ENCODE assay signal across 23 cellular contexts in the genomic region with DNA sequence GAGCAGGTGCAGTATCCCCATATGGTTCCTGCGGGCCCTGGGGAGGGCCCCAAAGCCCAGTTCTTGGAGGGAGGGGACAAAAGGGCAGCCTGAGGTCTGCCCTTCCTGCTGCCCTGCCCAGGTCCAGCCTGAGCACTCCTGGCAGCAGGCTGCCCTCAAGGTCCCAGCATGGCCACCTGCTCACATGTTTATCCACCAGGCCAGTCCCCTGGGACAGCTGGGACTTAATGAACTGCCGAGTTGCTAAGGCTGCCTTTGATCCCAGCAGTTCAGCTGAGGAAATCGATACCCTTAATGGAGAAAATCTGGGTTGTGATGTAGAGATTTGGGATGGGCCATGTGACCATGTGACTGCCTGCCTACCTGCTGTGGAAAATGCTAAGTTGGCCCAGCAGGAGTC.
A peak's percentile ranks its signal among the peaks of the same experiment; 100 is the strongest.
DNase-seq lines count a peak whose midpoint lies in the region; ATAC-seq, FAIRE-seq and TF ChIP-seq lines count a peak whose summit lies in the region.
"Had no signal": no experiment of that assay in that cellular context is flagged by ENCODE, and none has a peak within 500 bp of the region (broad histone marks: within the 10 kb centered on the region; RNA-seq: fewer than 3 reads in every experiment).

No MANE protein-coding gene starts in this region.

- no peaks in the 10 kb centered on the region for H4K20me1 ChIP-seq in H9 (ENCODE audit: control insufficient read depth, insufficient read depth, insufficient read length)

- H3K27ac Mint-ChIP-seq in H9 = peak overlapping the region in 2 of 3 experiments; percentile 20 to 75; a peak in 2 of 7 replicates
- no peak overlapping the region for H3K27ac Mint-ChIP-seq in MCF 10A (ENCODE audit: low read depth, unreplicated experiment)
- no peak overlapping the region for H3K27ac Mint-ChIP-seq in stimulated activated effector memory CD8-positive, alpha-beta T cell treated with anti-CD3 and anti-CD28 coated beads, Interleukin-12 subunit alpha, Interleukin-12 subunit beta, amount 100 ng/mL, for 72 hours
- H3K27ac Mint-ChIP-seq: activated CD4-positive, alpha-beta memory T cell treated with anti-CD3 and anti-CD28 coated beads for 36 hours; CD4-positive, alpha-beta T cell; stimulated activated naive B cell treated with anti-CD40 and anti-IgM and Interleukin-4, amounts not matched to agents 10 μg/mL and 1 μg/mL and 100 μg/mL, for 72 hours; T-helper 2 cell treated with Interferon-gamma antibody and Interleukin-4, amounts not matched to agents 5 μg/mL and 100 μg/mL, for 36 hours had no signal

- H3K9me3 Mint-ChIP-seq in H9 (no peaks in the 10 kb centered on the region), MCF 10A (ENCODE audit: unreplicated experiment) (no peaks in the 10 kb centered on the region)
- no peaks in the 10 kb centered on the region for H3K9me3 Mint-ChIP-seq in stimulated activated effector memory CD8-positive, alpha-beta T cell treated with anti-CD3 and anti-CD28 coated beads, Interleukin-12 subunit alpha, Interleukin-12 subunit beta, amount 100 ng/mL, for 72 hours
- H3K9me3 Mint-ChIP-seq: activated CD4-positive, alpha-beta memory T cell treated with anti-CD3 and anti-CD28 coated beads for 36 hours; CD4-positive, alpha-beta T cell; stimulated activated naive B cell treated with anti-CD40 and anti-IgM and Interleukin-4, amounts not matched to agents 10 μg/mL and 1 μg/mL and 100 μg/mL, for 72 hours; T-helper 2 cell treated with Interferon-gamma antibody and Interleukin-4, amounts not matched to agents 5 μg/mL and 100 μg/mL, for 36 hours had no signal

- H3K4me3 ChIP-seq in BE2C (ENCODE audit: low read depth, low read length) = no peak overlapping the region
- H3K4me3 ChIP-seq in kidney (ENCODE audit: low read length in 2 of 2) = no peak overlapping the region
- H3K4me3 ChIP-seq: colonic mucosa, esophagus muscularis mucosa, gastroesophageal sphincter, psoas muscle had no signal

- no peak for TF ChIP-seq CTCF in BE2C (IDR thresholded peaks at IDR 0.05; ENCODE audit: low read depth, low read length)
- TF ChIP-seq CTCF in H9 (conservative IDR thresholded peaks at IDR 0.05) = no peak
- TF ChIP-seq CTCF in kidney (IDR thresholded peaks at IDR 0.05; ENCODE audit: borderline replicate concordance, extremely low read depth, insufficient read depth) = no peak
- no peak for TF ChIP-seq CTCF in MCF 10A (IDR thresholded peaks at IDR 0.05; ENCODE audit: unreplicated experiment)

- no peaks in the 10 kb centered on the region for H3K79me1 ChIP-seq in H9 (ENCODE audit: insufficient read depth, low read depth, low read length, poor library complexity, severe bottlenecking)

- no peak overlapping the region for H2BK12ac ChIP-seq in H9 (ENCODE audit: insufficient read length, low read depth, low read length)

- H2BK120ac ChIP-seq in H9 (ENCODE audit: low read depth, low read length, poor library complexity, severe bottlenecking) = no peak overlapping the region

- WGBS in H9 (ENCODE audit: extremely low coverage, insufficient read length, low lambda C conversion rate) = no CpG with 5 or more reads among the region's 3 CpGs

- H3K18ac ChIP-seq in H9 (ENCODE audit: insufficient read length, low read depth, low read length) = no peak overlapping the region

- H3K4me1 ChIP-seq in BE2C (peaks cover 31% of the 10 kb centered on the region), H9 (ENCODE audit: insufficient read depth, low read length) (no peaks in the 10 kb centered on the region; the same call in none of the 2 replicates), kidney (ENCODE audit: control insufficient read depth in 1 of 2, insufficient read depth in 1 of 2, low read depth in 1 of 2, low read length in 2 of 2) (no peaks in the 10 kb centered on the region)
- H3K4me1 ChIP-seq: colonic mucosa, gastroesophageal sphincter, psoas muscle had no signal

- H3K56ac ChIP-seq in H9 (ENCODE audit: insufficient read length, low read depth, low read length) = no peak overlapping the region

- H3K9ac ChIP-seq in H9 (ENCODE audit: extremely low read depth, insufficient read length, low read length) (no peak overlapping the region), kidney (ENCODE audit: low read length in 2 of 2) (no peak overlapping the region)

- no peak overlapping the region; the same call in 1 of the 2 replicates for H3K14ac ChIP-seq in H9 (ENCODE audit: insufficient read depth, low read length)

- H3K4me1 Mint-ChIP-seq in H9 (peaks cover 34 to 36% of the 10 kb centered on the region in 2 experiments), MCF 10A (ENCODE audit: insufficient read depth, unreplicated experiment) (no peaks in the 10 kb centered on the region)
- no peaks in the 10 kb centered on the region for H3K4me1 Mint-ChIP-seq in stimulated activated effector memory CD8-positive, alpha-beta T cell treated with anti-CD3 and anti-CD28 coated beads, Interleukin-12 subunit alpha, Interleukin-12 subunit beta, amount 100 ng/mL, for 72 hours
- H3K4me1 Mint-ChIP-seq: stimulated activated naive B cell treated with anti-CD40 and anti-IgM and Interleukin-4, amounts not matched to agents 10 μg/mL and 1 μg/mL and 100 μg/mL, for 72 hours had no signal

- no peak overlapping the region for H2BK5ac ChIP-seq in H9 (ENCODE audit: insufficient read length, low read length)

- H3K4ac ChIP-seq in H9 (ENCODE audit: low read depth, low read length) = no peak overlapping the region

- H3K9me3 ChIP-seq in BE2C (no peaks in the 10 kb centered on the region), H9 (ENCODE audit: control insufficient read depth, low read depth, low read length) (no peaks in the 10 kb centered on the region), kidney (ENCODE audit: control insufficient read depth in 1 of 2, low read length in 2 of 2) (no peaks in the 10 kb centered on the region)
- H3K9me3 ChIP-seq: colonic mucosa, esophagus muscularis mucosa, gastroesophageal sphincter, neutrophil, psoas muscle had no signal

- DNase-seq in BE2C (peak; percentile 74), H9 (no peak), NCI-H526 treated with DMSO at 0.1 percent for 48 hours (lab: John Stamatoyannopoulos, UW) (peak; percentile 50), kidney (peak; percentile 58), MCF 10A (ENCODE audit: unreplicated experiment) (no peak), DMS79 treated with DMSO at 0.1 percent for 48 hours (lab: John Stamatoyannopoulos, UW) (no peak), Right ventricle myocardium inferior (ENCODE audit: missing footprints) (no peak)
- DNase-seq in stimulated activated effector memory CD8-positive, alpha-beta T cell treated with anti-CD3 and anti-CD28 coated beads, Interleukin-12 subunit alpha, Interleukin-12 subunit beta, amount 100 ng/mL, for 72 hours (ENCODE audit: low spot score in 2 of 2) = no peak
- DNase-seq: activated CD4-positive, alpha-beta memory T cell treated with anti-CD3 and anti-CD28 coated beads for 36 hours; activated effector memory CD4-positive, alpha-beta T cell treated with anti-CD3 and anti-CD28 coated beads, Interleukin-2, amount 50 U/mL, for 16 hours; CD4-positive, alpha-beta T cell; colonic mucosa; Kasumi-1; mammary epithelial cell; NCI-H1048; psoas muscle; stimulated activated CD4-positive, alpha-beta T cell treated with anti-CD3 and anti-CD28 coated beads, Interleukin-2, amount 100 ng/mL, for 24 hours; stimulated activated naive B cell treated with anti-CD40 and anti-IgM and Interleukin-4, amounts not matched to agents 10 μg/mL and 1 μg/mL and 100 μg/mL, for 72 hours had no signal

- no peak overlapping the region for H4K8ac ChIP-seq in H9 (replicated peaks; ENCODE audit: insufficient read length, low read depth, low read length)

- H2AK5ac ChIP-seq in H9 (ENCODE audit: insufficient read length, low read length) = no peak overlapping the region

- H4K5ac ChIP-seq in H9 (ENCODE audit: insufficient read length, low read depth, low read length) = no peak overlapping the region

- no peak for FAIRE-seq in kidney (lab: Jason Lieb, UNC)
- FAIRE-seq: keratinocyte had no signal

- CTCF ChIA-PET in MCF 10A (lab: Yijun Ruan, JAX) = no interaction called here

- H3K27ac ChIP-seq in H9 (ENCODE audit: insufficient read length, low read depth, low read length) = no peak overlapping the region
- H3K27ac ChIP-seq in kidney (ENCODE audit: low read depth in 2 of 2, low read length in 2 of 2) = no peak overlapping the region
- H3K27ac ChIP-seq: colonic mucosa, esophagus muscularis mucosa, gastroesophageal sphincter, neutrophil, psoas muscle had no signal

- ATAC-seq in stimulated activated effector memory CD8-positive, alpha-beta T cell treated with anti-CD3 and anti-CD28 coated beads, Interleukin-12 subunit alpha, Interleukin-12 subunit beta, amount 100 ng/mL, for 72 hours = no peak
- no peak for ATAC-seq in Right ventricle myocardium inferior
- ATAC-seq: gastroesophageal sphincter; psoas muscle; stimulated activated naive B cell treated with anti-CD40 and anti-IgM and Interleukin-4, amounts not matched to agents 10 μg/mL and 1 μg/mL and 100 μg/mL, for 72 hours had no signal

- H3K4me3 Mint-ChIP-seq in H9 = no peak overlapping the region
- no peak overlapping the region for H3K4me3 Mint-ChIP-seq in MCF 10A (ENCODE audit: unreplicated experiment)
- no peak overlapping the region for H3K4me3 Mint-ChIP-seq in stimulated activated effector memory CD8-positive, alpha-beta T cell treated with anti-CD3 and anti-CD28 coated beads, Interleukin-12 subunit alpha, Interleukin-12 subunit beta, amount 100 ng/mL, for 72 hours
- H3K4me3 Mint-ChIP-seq: activated CD4-positive, alpha-beta memory T cell treated with anti-CD3 and anti-CD28 coated beads for 36 hours; CD4-positive, alpha-beta T cell; stimulated activated naive B cell treated with anti-CD40 and anti-IgM and Interleukin-4, amounts not matched to agents 10 μg/mL and 1 μg/mL and 100 μg/mL, for 72 hours; T-helper 2 cell treated with Interferon-gamma antibody and Interleukin-4, amounts not matched to agents 5 μg/mL and 100 μg/mL, for 36 hours had no signal

- no peak overlapping the region for H4K91ac ChIP-seq in H9 (ENCODE audit: insufficient read length, low read depth, low read length)

- H3K36me3 Mint-ChIP-seq in H9 (ENCODE audit: insufficient read depth in 1 of 3, low read depth in 3 of 3) = no peaks in the 10 kb centered on the region
- no peaks in the 10 kb centered on the region for H3K36me3 Mint-ChIP-seq in MCF 10A (ENCODE audit: insufficient read depth, unreplicated experiment)
- H3K36me3 Mint-ChIP-seq in stimulated activated effector memory CD8-positive, alpha-beta T cell treated with anti-CD3 and anti-CD28 coated beads, Interleukin-12 subunit alpha, Interleukin-12 subunit beta, amount 100 ng/mL, for 72 hours = no peaks in the 10 kb centered on the region
- H3K36me3 Mint-ChIP-seq: activated CD4-positive, alpha-beta memory T cell treated with anti-CD3 and anti-CD28 coated beads for 36 hours; stimulated activated naive B cell treated with anti-CD40 and anti-IgM and Interleukin-4, amounts not matched to agents 10 μg/mL and 1 μg/mL and 100 μg/mL, for 72 hours had no signal

- H3K27me3 Mint-ChIP-seq in H9 (ENCODE audit: low read depth) (peaks cover 32% of the 10 kb centered on the region), MCF 10A (ENCODE audit: insufficient read depth, unreplicated experiment) (peaks cover 58% of the 10 kb centered on the region)

- H3K4me2 ChIP-seq in H9 (ENCODE audit: insufficient read depth, insufficient read length, low read length) = no peak overlapping the region

- no peak overlapping the region for H3T11ph ChIP-seq in H9 (ENCODE audit: low read length)

- no peak overlapping the region for H2BK20ac ChIP-seq in H9 (ENCODE audit: low read depth, low read length, poor library complexity, severe bottlenecking)

- no peaks in the 10 kb centered on the region for H3K23me2 ChIP-seq in H9 (ENCODE audit: insufficient read length, low read depth, low read length, poor library complexity, severe bottlenecking)

- no peak overlapping the region for H3K23ac ChIP-seq in H9 (ENCODE audit: insufficient read length, low read depth, low read length)

- H2AFZ ChIP-seq in H9 (ENCODE audit: low read length) = no peak overlapping the region

- POLR2A ChIA-PET in MCF 10A (lab: Yijun Ruan, JAX) = no interaction called here

- H3K36me3 ChIP-seq in BE2C = no peaks in the 10 kb centered on the region
- H3K36me3 ChIP-seq in kidney (ENCODE audit: control insufficient read depth in 1 of 2, insufficient read depth in 2 of 2, low read length in 2 of 2) = no peaks in the 10 kb centered on the region
- H3K36me3 ChIP-seq: colonic mucosa, esophagus muscularis mucosa, gastroesophageal sphincter, neutrophil had no signal

- H3K79me2 ChIP-seq in H9 (ENCODE audit: insufficient read depth, low read length) = no peaks in the 10 kb centered on the region

- H2BK15ac ChIP-seq in H9 (ENCODE audit: low read depth, low read length) = no peak overlapping the region

- H3K27me3 ChIP-seq in BE2C = no peaks in the 10 kb centered on the region
- no peaks in the 10 kb centered on the region for H3K27me3 ChIP-seq in H9 (ENCODE audit: insufficient read depth, low read length)
- H3K27me3 ChIP-seq: colonic mucosa had no signal

- intact Hi-C loops in kidney (cut with DNase I) = no loop called here
- intact Hi-C loops in MCF 10A (cut with micrococcal nuclease) = no loop called here
- intact Hi-C loops in Right ventricle myocardium inferior (cut with DNase I) = no loop called here

- BruUV-seq in MCF 10A (replicated peaks; lab: Mats Ljungman, UMichigan) = no TSS peak

Comparison
In these comparisons a context has a peak if more than half of its experiments do, and no peak if none do; other contexts are left out.
1. DNase-seq: peak in BE2C (single experiment), NCI-H526 treated with DMSO at 0.1 percent for 48 hours (single experiment) and kidney (single experiment); none in H9 (single experiment), MCF 10A (single experiment), stimulated activated effector memory CD8-positive, alpha-beta T cell treated with anti-CD3 and anti-CD28 coated beads, Interleukin-12 subunit alpha, Interleukin-12 subunit beta, amount 100 ng/mL, for 72 hours (0 of 2), DMS79 treated with DMSO at 0.1 percent for 48 hours (single experiment) and Right ventricle myocardium inferior (single experiment).
2. H3K27ac Mint-ChIP-seq: peak in H9 (2 of 3); none in MCF 10A (single experiment) and stimulated activated effector memory CD8-positive, alpha-beta T cell treated with anti-CD3 and anti-CD28 coated beads, Interleukin-12 subunit alpha, Interleukin-12 subunit beta, amount 100 ng/mL, for 72 hours (single experiment).